ENCODE assay signal across 1 cellular context in the genomic region with DNA sequence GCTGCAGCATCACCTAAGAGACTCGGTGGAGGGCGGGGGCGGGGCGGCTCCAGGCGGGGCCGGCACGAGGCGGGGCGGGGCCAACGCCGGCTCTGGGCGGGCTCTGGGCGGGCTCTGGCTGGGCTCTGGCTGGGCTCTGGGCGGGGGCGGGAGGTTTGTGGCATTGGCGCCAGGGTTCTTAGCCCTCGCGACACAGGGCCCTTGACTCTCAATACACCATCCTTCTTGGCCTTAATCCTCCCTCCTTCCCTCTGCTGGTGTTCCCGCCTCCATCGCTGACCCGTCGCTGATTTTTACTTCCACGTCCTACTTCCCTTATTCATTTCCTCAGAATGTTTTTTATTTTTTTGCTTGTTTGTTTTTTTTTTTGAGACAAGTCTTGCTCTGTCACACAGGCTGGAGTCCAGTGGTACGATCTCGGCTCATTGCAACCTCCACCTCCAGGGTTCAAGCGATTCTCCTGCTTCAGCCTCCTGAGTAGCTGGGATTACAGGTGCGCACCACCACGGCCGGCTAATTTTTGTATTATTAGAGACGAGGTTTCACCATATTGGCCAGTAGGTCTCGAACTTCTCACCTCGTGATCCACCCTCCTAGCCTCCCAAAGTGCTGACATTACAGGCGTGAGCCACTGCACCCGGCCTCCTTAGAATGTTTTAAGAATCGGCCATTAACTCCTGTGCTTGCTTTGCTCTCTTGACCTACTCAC.
TF ChIP-seq lines count a peak whose summit lies in the region.

Gene BLTP3B, minus strand, starts transcription at position 24 of the 709 bp plus-strand sequence. CDS start 239 bp downstream, outside the sequence.

TF ChIP-seq in GM12878, 131 proteins besides CTCF, POLR2A, EP300 and RAD21 (continued from another document):
- TF ChIP-seq REST (IDR thresholded peaks at IDR 0.05; ENCODE audit: low read depth, low read length) (no peak), SMC3 (IDR thresholded peaks at IDR 0.05; ENCODE audit: borderline replicate concordance, low read length) (no peak), ZNF274 (IDR thresholded peaks at IDR 0.05; ENCODE audit: insufficient read depth, insufficient read length) (no peak)
